Comparison of ENCODE assay signal across 19 cellular contexts in the genomic region with DNA sequence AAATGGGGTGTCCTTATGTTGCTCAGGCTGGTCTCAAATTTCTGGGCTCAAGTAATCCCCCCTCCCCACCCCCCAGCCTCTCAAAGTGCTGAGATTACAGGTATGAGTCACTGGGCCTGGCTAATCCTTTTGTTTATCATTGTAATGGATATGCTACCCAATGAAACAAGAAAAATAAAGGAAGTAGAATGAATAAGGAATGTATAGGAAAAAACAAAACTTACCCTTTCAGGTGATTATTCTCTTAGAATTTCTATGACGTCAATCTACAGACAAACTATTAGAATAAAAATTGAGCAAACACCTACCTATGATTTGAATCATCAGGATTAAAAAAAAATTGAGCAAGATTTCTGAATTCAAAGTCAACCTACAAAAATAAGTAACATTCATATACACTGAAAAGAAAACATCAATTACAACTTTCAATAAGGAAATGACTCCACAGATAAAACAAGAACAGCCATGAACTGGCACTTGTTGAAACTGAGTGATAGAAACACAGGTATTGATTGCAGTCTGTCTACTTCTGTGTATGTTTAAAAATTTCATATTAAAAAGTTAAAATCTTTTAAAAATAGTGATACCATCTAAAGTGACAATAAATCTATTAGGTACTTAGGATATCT. TPM values are rescaled to one million over a fixed set of nuclear protein-coding genes. Genes with fewer than 3 reads are reported as not detected.
DNase-seq lines count a peak whose midpoint lies in the region; ATAC-seq and TF ChIP-seq lines count a peak whose summit lies in the region.
"Had no signal": no experiment of that assay in that cellular context is flagged by ENCODE, and none has a peak within 500 bp of the region (broad histone marks: within the 10 kb centered on the region; RNA-seq: fewer than 3 reads in every experiment).

No MANE protein-coding gene starts in this region.

- ATAC-seq in RWPE2 (ENCODE audit: low read depth) = peak; percentile 78
- ATAC-seq: A549, Panc1 had no signal

- H3K4me3 ChIP-seq in RWPE2 (ENCODE audit: severe bottlenecking) (no peak overlapping the region), epithelial cell of esophagus (ENCODE audit: low read length) (no peak overlapping the region), coronary artery (no peak overlapping the region), Caco-2 (ENCODE audit: low read depth, low read length) (no peak overlapping the region)
- H3K4me3 ChIP-seq: A549 had no signal

- peak; percentile 23 for DNase-seq in A172 (ENCODE audit: low spot score)
- peak; percentile 32 for DNase-seq in H4 (ENCODE audit: low spot score)
- DNase-seq in RWPE2 (ENCODE audit: low spot score) = no peak
- peak; percentile 54 for DNase-seq in epithelial cell of esophagus (ENCODE audit: low read depth)
- DNase-seq in coronary artery (ENCODE audit: low spot score) = no peak
- DNase-seq in Caco-2 = no peak
- DNase-seq in superior temporal gyrus (ENCODE audit: extremely low spot score) = no peak
- no peak for DNase-seq in cerebellar cortex (ENCODE audit: low spot score)
- DNase-seq: AML-193, DMS79, GF-D8, NCI-H1092, NCI-H1694, NCI-H345, NCI-H69, SHP77 treated with DMSO at 0.1 percent for 48 hours had no signal

- H3K9me3 Mint-ChIP-seq in Caco-2 (ENCODE audit: unreplicated experiment) = peaks cover 19% of the 10 kb centered on the region

- H3K36me3 ChIP-seq in RWPE2 (ENCODE audit: low read depth) (no peaks in the 10 kb centered on the region), Caco-2 (ENCODE audit: control insufficient read depth, insufficient read depth, low read length) (no peaks in the 10 kb centered on the region)

- H3K4me3 Mint-ChIP-seq in Caco-2 (ENCODE audit: unreplicated experiment) = no peak overlapping the region
- H3K4me3 Mint-ChIP-seq: IgD-negative memory B cell had no signal

- POLR2A ChIA-PET in Caco-2 (lab: Charles Lee) = no interaction called here

- CTCF ChIA-PET in Caco-2 (lab: Charles Lee) = no interaction called here

- H3K9me3 ChIP-seq in RWPE2 (ENCODE audit: severe bottlenecking) = no peaks in the 10 kb centered on the region
- H3K9me3 ChIP-seq in Caco-2 = peaks cover 5% of the 10 kb centered on the region; the same call in 1 of the 2 replicates

- H3K27ac ChIP-seq in RWPE2 (ENCODE audit: poor library complexity, severe bottlenecking) = peak overlapping the region; percentile 76
- H3K27ac ChIP-seq in coronary artery = no peak overlapping the region
- H3K27ac ChIP-seq: A549 had no signal

- TF ChIP-seq CTCF in RWPE2 (IDR thresholded peaks at IDR 0.05; ENCODE audit: poor library complexity, severe bottlenecking) = no peak
- no peak for TF ChIP-seq CTCF in epithelial cell of esophagus (IDR thresholded peaks at IDR 0.05; ENCODE audit: insufficient read depth, low read depth, low read length, missing control alignments)
- TF ChIP-seq CTCF in coronary artery (IDR thresholded peaks at IDR 0.05) = no peak
- no peak for TF ChIP-seq CTCF in Caco-2 (IDR thresholded peaks at IDR 0.05; ENCODE audit: insufficient read depth in 1 of 2, low read depth in 1 of 2, low read length in 1 of 2, severe bottlenecking in 1 of 2, unreplicated experiment in 1 of 2)

- H3K4me1 ChIP-seq in RWPE2 (ENCODE audit: insufficient read depth, poor library complexity, severe bottlenecking) (peaks cover 9% of the 10 kb centered on the region), Caco-2 (no peaks in the 10 kb centered on the region)
- H3K4me1 ChIP-seq: A549 had no signal

- H3K27ac Mint-ChIP-seq in Caco-2 (ENCODE audit: unreplicated experiment) = no peak overlapping the region

- H3K4me1 Mint-ChIP-seq in Caco-2 (ENCODE audit: low read depth, unreplicated experiment) = no peaks in the 10 kb centered on the region
- H3K4me1 Mint-ChIP-seq: IgD-negative memory B cell had no signal

- intact Hi-C loops in Caco-2 (cut with micrococcal nuclease; ENCODE audit: unreplicated experiment) = no loop called here

- BruUV-seq in Caco-2 (replicated peaks; lab: Mats Ljungman, UMichigan) = no TSS peak

- H3K27me3 ChIP-seq in RWPE2 (ENCODE audit: insufficient read depth, poor library complexity, severe bottlenecking) (no peaks in the 10 kb centered on the region), Caco-2 (replicated peaks; ENCODE audit: control insufficient read depth, insufficient read depth, low read length) (no peaks in the 10 kb centered on the region)

- peaks cover 10% of the 10 kb centered on the region for H3K27me3 Mint-ChIP-seq in Caco-2 (ENCODE audit: insufficient read depth, unreplicated experiment)
- H3K27me3 Mint-ChIP-seq: IgD-negative memory B cell had no signal

- H3K36me3 Mint-ChIP-seq in Caco-2 (ENCODE audit: insufficient read depth, unreplicated experiment) = no peaks in the 10 kb centered on the region

RNA-seq across cellular contexts. Expression of gene ADAM12, which starts 12.2 kb away (rescaled TPM):
- 7.1 and 8.1 TPM in 2 replicates for total RNA-seq in A172 (2014; rRNA removed; shearing (Covaris generic))
- 1.3 and 2.0 TPM in 2 replicates for total RNA-seq in H4 (2014; rRNA removed; shearing (Covaris generic))
- not detected in 2 replicates for total RNA-seq in Caco-2 (2022)

Comparison
In these comparisons a context has a peak if more than half of its experiments do, and no peak if none do; other contexts are left out.
1. DNase-seq: peak in A172 (single experiment), H4 (single experiment) and epithelial cell of esophagus (single experiment); none in RWPE2 (single experiment), coronary artery (single experiment), Caco-2 (0 of 2), superior temporal gyrus (single experiment) and cerebellar cortex (single experiment).